In the genomic region with DNA sequence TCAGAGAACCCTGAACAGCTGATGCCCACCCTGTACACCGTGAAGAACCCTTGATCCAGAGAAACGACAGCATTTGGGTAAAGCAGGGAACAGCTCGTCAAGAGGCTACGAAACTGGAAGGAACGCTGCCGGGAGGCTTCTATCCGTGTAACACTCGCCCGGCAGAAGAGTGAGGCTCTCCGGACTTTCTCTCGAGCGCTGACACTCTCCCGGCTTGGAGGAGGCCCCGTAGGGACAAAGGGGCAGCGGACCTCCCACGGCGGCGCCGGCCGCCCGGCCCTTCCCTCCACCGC, we compare ENCODE assay signal across 8 cellular contexts. TPM values are rescaled to one million over a fixed set of nuclear protein-coding genes. Genes with fewer than 3 reads are reported as not detected.
DNase-seq lines count a peak whose midpoint lies in the region; TF ChIP-seq lines count a peak whose summit lies in the region.

No MANE protein-coding gene starts in this region.

- peaks cover 27% of the 10 kb centered on the region for H3K36me3 ChIP-seq in suprapubic skin

- H3K4me3 ChIP-seq in iPS-18c (ENCODE audit: insufficient read depth, low read depth, low read length) (peak overlapping the region; percentile 52), suprapubic skin (peak overlapping the region; percentile 93)

- H3K27me3 Mint-ChIP-seq in T-helper 1 cell treated with Interleukin-12 subunit alpha and Interleukin-12 subunit beta and Interleukin-4 antibody, amounts not matched to agents 30 μg/mL and 1 μg/mL, for 36 hours (ENCODE audit: low read depth) = no peaks in the 10 kb centered on the region
- H3K27me3 Mint-ChIP-seq in activated T-helper 1 cell treated with anti-CD3 and anti-CD28 coated beads, Interleukin-12 subunit alpha, Interleukin-12 subunit beta, Interleukin-2, Interleukin-4 antibody, amounts not matched to agents 30 ng/mL and 10 ng/mL and 1 ng/mL, durations not matched to agents 14 hours and 24 hours and 36 hours (ENCODE audit: insufficient read depth) = no peaks in the 10 kb centered on the region

- H3K4me1 Mint-ChIP-seq in T-helper 1 cell treated with Interleukin-12 subunit alpha and Interleukin-12 subunit beta and Interleukin-4 antibody, amounts not matched to agents 30 μg/mL and 1 μg/mL, for 36 hours (ENCODE audit: low read depth) = peaks cover 33% of the 10 kb centered on the region
- peaks cover 35% of the 10 kb centered on the region for H3K4me1 Mint-ChIP-seq in activated T-helper 1 cell treated with anti-CD3 and anti-CD28 coated beads, Interleukin-12 subunit alpha, Interleukin-12 subunit beta, Interleukin-2, Interleukin-4 antibody, amounts not matched to agents 30 ng/mL and 10 ng/mL and 1 ng/mL, durations not matched to agents 14 hours and 24 hours and 36 hours (ENCODE audit: low read depth)

- H3K36me3 Mint-ChIP-seq in T-helper 1 cell treated with Interleukin-12 subunit alpha and Interleukin-12 subunit beta and Interleukin-4 antibody, amounts not matched to agents 30 μg/mL and 1 μg/mL, for 36 hours (ENCODE audit: low read depth) = peaks cover 7% of the 10 kb centered on the region
- peaks cover 20% of the 10 kb centered on the region for H3K36me3 Mint-ChIP-seq in activated T-helper 1 cell treated with anti-CD3 and anti-CD28 coated beads, Interleukin-12 subunit alpha, Interleukin-12 subunit beta, Interleukin-2, Interleukin-4 antibody, amounts not matched to agents 30 ng/mL and 10 ng/mL and 1 ng/mL, durations not matched to agents 14 hours and 24 hours and 36 hours (ENCODE audit: low read depth)

- DNase-seq in T-helper 1 cell (no peak), suprapubic skin (ENCODE audit: low spot score in 2 of 2) (no peak), NCI-H1417 treated with DMSO at 0.1 percent for 48 hours (lab: John Stamatoyannopoulos, UW) (no peak), NCI-H510A treated with DMSO at 0.1 percent for 48 hours (lab: John Stamatoyannopoulos, UW) (no peak)
- no peak for DNase-seq in activated T-helper 1 cell treated with anti-CD3 and anti-CD28 coated beads, Interleukin-12 subunit alpha, Interleukin-12 subunit beta, Interleukin-2, Interleukin-4 antibody, amounts not matched to agents 30 ng/mL and 10 ng/mL and 1 ng/mL, durations not matched to agents 14 hours and 24 hours and 36 hours (ENCODE audit: low spot score)
- DNase-seq in stimulated activated CD4-positive, alpha-beta T cell treated with anti-CD3 and anti-CD28 coated beads, Interleukin-4, amount 100 ng/mL, for 4 hours = no peak

- H3K9me3 Mint-ChIP-seq in T-helper 1 cell treated with Interleukin-12 subunit alpha and Interleukin-12 subunit beta and Interleukin-4 antibody, amounts not matched to agents 30 μg/mL and 1 μg/mL, for 36 hours = no peaks in the 10 kb centered on the region
- no peaks in the 10 kb centered on the region for H3K9me3 Mint-ChIP-seq in activated T-helper 1 cell treated with anti-CD3 and anti-CD28 coated beads, Interleukin-12 subunit alpha, Interleukin-12 subunit beta, Interleukin-2, Interleukin-4 antibody, amounts not matched to agents 30 ng/mL and 10 ng/mL and 1 ng/mL, durations not matched to agents 14 hours and 24 hours and 36 hours

- peak overlapping the region; percentile 96 for H3K27ac ChIP-seq in suprapubic skin

- WGBS in suprapubic skin = 0% methylated on average over 6 of the region's 22 CpGs

- no peak for TF ChIP-seq EP300 in suprapubic skin (IDR thresholded peaks at IDR 0.05)

- no peaks in the 10 kb centered on the region for H3K9me3 ChIP-seq in iPS-18c (ENCODE audit: control insufficient read depth, insufficient read depth, low read length)
- H3K9me3 ChIP-seq in suprapubic skin = no peaks in the 10 kb centered on the region

- no peak for TF ChIP-seq POLR2A in suprapubic skin (IDR thresholded peaks at IDR 0.05)

- no peaks in the 10 kb centered on the region for H3K27me3 ChIP-seq in suprapubic skin

- no peak for TF ChIP-seq CTCF in suprapubic skin (IDR thresholded peaks at IDR 0.05)

- H3K4me1 ChIP-seq in suprapubic skin = peaks cover 85% of the 10 kb centered on the region

- H3K27ac Mint-ChIP-seq in T-helper 1 cell treated with Interleukin-12 subunit alpha and Interleukin-12 subunit beta and Interleukin-4 antibody, amounts not matched to agents 30 μg/mL and 1 μg/mL, for 36 hours = peak overlapping the region; percentile 81
- peak overlapping the region; percentile 72 for H3K27ac Mint-ChIP-seq in activated T-helper 1 cell treated with anti-CD3 and anti-CD28 coated beads, Interleukin-12 subunit alpha, Interleukin-12 subunit beta, Interleukin-2, Interleukin-4 antibody, amounts not matched to agents 30 ng/mL and 10 ng/mL and 1 ng/mL, durations not matched to agents 14 hours and 24 hours and 36 hours

- peak overlapping the region; percentile 90 for H3K4me3 Mint-ChIP-seq in T-helper 1 cell treated with Interleukin-12 subunit alpha and Interleukin-12 subunit beta and Interleukin-4 antibody, amounts not matched to agents 30 μg/mL and 1 μg/mL, for 36 hours
- peak overlapping the region; percentile 93 for H3K4me3 Mint-ChIP-seq in activated T-helper 1 cell treated with anti-CD3 and anti-CD28 coated beads, Interleukin-12 subunit alpha, Interleukin-12 subunit beta, Interleukin-2, Interleukin-4 antibody, amounts not matched to agents 30 ng/mL and 10 ng/mL and 1 ng/mL, durations not matched to agents 14 hours and 24 hours and 36 hours

- intact Hi-C loops in activated T-helper 1 cell treated with anti-CD3 and anti-CD28 coated beads, Interleukin-12 subunit alpha, Interleukin-12 subunit beta, Interleukin-2, Interleukin-4 antibody, amounts not matched to agents 30 ng/mL and 10 ng/mL and 1 ng/mL, durations not matched to agents 14 hours and 24 hours and 36 hours (cut with micrococcal nuclease) = loop anchor here (1.0 kb wide), 6 partner anchors 8 to 128 kb away; partner anchors contain the start of genes HYAL3, IFRD2, NAA80 and TMEM115

RNA-seq across cellular contexts. Expression of gene HYAL2, which starts 1.7 kb away (rescaled TPM):
- 15.5 and 16.1 TPM in 2 replicates for total RNA-seq in activated T-helper 1 cell treated with anti-CD3 and anti-CD28 coated beads, Interleukin-12 subunit alpha, Interleukin-12 subunit beta, Interleukin-2, Interleukin-4 antibody, amounts not matched to agents 30 ng/mL and 10 ng/mL and 1 ng/mL, durations not matched to agents 14 hours and 24 hours and 36 hours
- 10 to 100 TPM; 47.7 to 87.0 (median 80.3) TPM for total RNA-seq in suprapubic skin

RNA-seq across cellular contexts. Expression of gene TUSC2, which starts 7.2 kb away (rescaled TPM):
- total RNA-seq in activated T-helper 1 cell treated with anti-CD3 and anti-CD28 coated beads, Interleukin-12 subunit alpha, Interleukin-12 subunit beta, Interleukin-2, Interleukin-4 antibody, amounts not matched to agents 30 ng/mL and 10 ng/mL and 1 ng/mL, durations not matched to agents 14 hours and 24 hours and 36 hours = 27.9 and 29.9 TPM in 2 replicates
- 10 to 100 TPM; 12.8 to 21.7 (median 17.4) TPM for total RNA-seq in suprapubic skin

RNA-seq across cellular contexts. Expression of gene HYAL1, which starts 17.4 kb away (rescaled TPM):
- total RNA-seq in activated T-helper 1 cell treated with anti-CD3 and anti-CD28 coated beads, Interleukin-12 subunit alpha, Interleukin-12 subunit beta, Interleukin-2, Interleukin-4 antibody, amounts not matched to agents 30 ng/mL and 10 ng/mL and 1 ng/mL, durations not matched to agents 14 hours and 24 hours and 36 hours = 0.12 and 0.36 TPM in 2 replicates
- 10 to 100 TPM; 19.5 to 31.0 (median 27.4) TPM for total RNA-seq in suprapubic skin

RNA-seq across cellular contexts. Expression of gene RASSF1, which starts 19.8 kb away (rescaled TPM):
- 57.6 and 60.3 TPM in 2 replicates for total RNA-seq in activated T-helper 1 cell treated with anti-CD3 and anti-CD28 coated beads, Interleukin-12 subunit alpha, Interleukin-12 subunit beta, Interleukin-2, Interleukin-4 antibody, amounts not matched to agents 30 ng/mL and 10 ng/mL and 1 ng/mL, durations not matched to agents 14 hours and 24 hours and 36 hours
- total RNA-seq in suprapubic skin = 10 to 100 TPM; 33.9 to 63.3 (median 39.7) TPM

RNA-seq across cellular contexts. Expression of gene HYAL3, which starts 21.6 kb away (rescaled TPM):
- 7.9 and 8.0 TPM in 2 replicates for total RNA-seq in activated T-helper 1 cell treated with anti-CD3 and anti-CD28 coated beads, Interleukin-12 subunit alpha, Interleukin-12 subunit beta, Interleukin-2, Interleukin-4 antibody, amounts not matched to agents 30 ng/mL and 10 ng/mL and 1 ng/mL, durations not matched to agents 14 hours and 24 hours and 36 hours
- total RNA-seq in suprapubic skin = 1 to 10 TPM; 2.5 to 7.8 (median 6.1) TPM

Comparison
In these comparisons a context has a peak if more than half of its experiments do, and no peak if none do; other contexts are left out.
1. RNA of gene HYAL1, which starts 17.4 kb away (total RNA-seq): 19.5 to 31.0 TPM in suprapubic skin; 0.12 to 0.36 TPM in activated T-helper 1 cell treated with anti-CD3 and anti-CD28 coated beads, Interleukin-12 subunit alpha, Interleukin-12 subunit beta, Interleukin-2, Interleukin-4 antibody, amounts not matched to agents 30 ng/mL and 10 ng/mL and 1 ng/mL, durations not matched to agents 14 hours and 24 hours and 36 hours; every median in the first group is over 10 times any median in the second.